In genomic region chr16:28492511-28492910, GRCh38 we compare ENCODE assay signal across 8 cellular contexts. TPM values are rescaled to one million over a fixed set of nuclear protein-coding genes. Genes with fewer than 3 reads are reported as not detected.
A peak's percentile ranks its signal among the peaks of the same experiment; 100 is the strongest.
DNase-seq lines count a peak whose midpoint lies in the region; ATAC-seq and TF ChIP-seq lines count a peak whose summit lies in the region.

No MANE protein-coding gene starts in this region.

- H3K36me3 ChIP-seq in SJSA1 (peaks cover 3% of the 10 kb centered on the region), esophagus squamous epithelium (peaks cover 0 to 26% (median 9%) of the 10 kb centered on the region in 3 donors), psoas muscle (ENCODE audit: insufficient read depth in 1 of 2, low read depth in 1 of 2) (peaks cover 0 to 26% of the 10 kb centered on the region in 2 donors), mucosa of descending colon (ENCODE audit: low read depth) (peaks cover 4% of the 10 kb centered on the region)

- H3K4me3 ChIP-seq in GM12864 (ENCODE audit: low read depth, low read length), result peak overlapping the region; percentile 89; the same call in 1 of the 2 replicates
- H3K4me3 ChIP-seq in SJSA1, result peak overlapping the region; percentile 67
- H3K4me3 ChIP-seq in esophagus squamous epithelium, result peak overlapping the region in 3 of 4 donors; percentile 86 to 100 (median 98)
- peak overlapping the region; percentile 100 for H3K4me3 ChIP-seq in psoas muscle
- no peak overlapping the region for H3K4me3 ChIP-seq in mucosa of descending colon

- TF ChIP-seq CTCF in GM12864 (IDR thresholded peaks at IDR 0.05; ENCODE audit: low read depth, low read length, missing control alignments) (no peak), esophagus squamous epithelium (IDR thresholded peaks at IDR 0.05) (no peak), psoas muscle (IDR thresholded peaks at IDR 0.05) (no peak), mucosa of descending colon (IDR thresholded peaks at IDR 0.05) (no peak)

- intact Hi-C loops in esophagus squamous epithelium (cut with DNase I) (no loop called here), psoas muscle (cut with DNase I) (loop anchor here (5.0 kb wide), 2 partner anchors 45 to 125 kb away; partner anchors contain the start of gene NUPR1 (in 1 of the 2)), mucosa of descending colon (cut with DNase I, micrococcal nuclease) (no loop called here)

- H3K27ac ChIP-seq in SJSA1, result peak overlapping the region; percentile 92
- H3K27ac ChIP-seq in esophagus squamous epithelium, result peak overlapping the region; percentile 88 to 98 (median 97)
- H3K27ac ChIP-seq in psoas muscle, result peak overlapping the region; percentile 98

- no peaks in the 10 kb centered on the region; the same call in 1 of the 2 replicates for H3K9me3 ChIP-seq in SJSA1 (replicated peaks)
- H3K9me3 ChIP-seq in esophagus squamous epithelium, result no peaks in the 10 kb centered on the region
- no peaks in the 10 kb centered on the region for H3K9me3 ChIP-seq in psoas muscle
- H3K9me3 ChIP-seq in mucosa of descending colon, result no peaks in the 10 kb centered on the region

- H3K4me1 ChIP-seq in SJSA1 (replicated peaks), result peaks cover 14% of the 10 kb centered on the region; the same call in 1 of the 2 replicates
- H3K4me1 ChIP-seq in esophagus squamous epithelium, result peaks cover 0 to 49% (median 16%) of the 10 kb centered on the region in 3 donors
- no peaks in the 10 kb centered on the region for H3K4me1 ChIP-seq in psoas muscle
- peaks cover 31% of the 10 kb centered on the region for H3K4me1 ChIP-seq in mucosa of descending colon (ENCODE audit: low read depth)

- no peaks in the 10 kb centered on the region for H3K27me3 ChIP-seq in SJSA1 (replicated peaks)
- H3K27me3 ChIP-seq in esophagus squamous epithelium, result no peaks in the 10 kb centered on the region
- no peaks in the 10 kb centered on the region for H3K27me3 ChIP-seq in psoas muscle (ENCODE audit: insufficient read depth in 3 of 3, low read length in 2 of 3)

- 47 to 48% methylated on average over 4 of the region's 4 CpGs for WGBS in esophagus squamous epithelium, 2 donors
- 52 to 60% (median 52%) methylated on average over 4 of the region's 4 CpGs for WGBS in psoas muscle, 3 donors

- no peak for TF ChIP-seq POLR2A in esophagus squamous epithelium (IDR thresholded peaks at IDR 0.05)

- DNase-seq in GM12864 (ENCODE audit: low read depth) (no peak), SJSA1 (ENCODE audit: low read depth in 1 of 2, low spot score in 2 of 2) (no peak), esophagus squamous epithelium (lab: John Stamatoyannopoulos, UW) (no peak), psoas muscle (no peak), SIG-M5 treated with dmso at 0.1 percent for 504 hours (lab: John Stamatoyannopoulos, UW; ENCODE audit: unreplicated experiment) (no peak), mucosa of descending colon (no peak), NCI-H774 (lab: John Stamatoyannopoulos, UW) (no peak)

- no peak for ATAC-seq in psoas muscle
- no peak for ATAC-seq in mucosa of descending colon
- no peak for ATAC-seq in HG02763 (IDR thresholded peaks at IDR 0.05; ENCODE audit: unreplicated experiment)

RNA-seq across cellular contexts. Expression of gene CLN3, which starts 0.6 kb away (rescaled TPM):
- 4.7 and 6.9 TPM in 2 replicates for total RNA-seq in SJSA1 (2014; rRNA removed; shearing (Covaris generic))
- total RNA-seq in esophagus squamous epithelium, result 10 to 100 TPM; 12.2 to 40.2 (median 19.0) TPM
- total RNA-seq in psoas muscle, result 10 to 100 TPM; 10.8 to 15.3 (median 14.0) TPM
- polyA plus RNA-seq in psoas muscle, result 10 to 100 TPM; 15.4 to 29.3 (median 18.3) TPM
- total RNA-seq in mucosa of descending colon, result 100 to 1,000 TPM in 2 of 3 donors, 10 to 100 TPM in 1; 73.4 to 125 (median 101) TPM

RNA-seq across cellular contexts. Expression of gene APOBR, which starts 1.9 kb away (rescaled TPM):
- total RNA-seq in SJSA1 (2014; rRNA removed; shearing (Covaris generic)), result not detected in 2 replicates
- total RNA-seq in esophagus squamous epithelium, result 1 to 10 TPM in 2 of 4 donors, under 1 TPM in 2; 0.49 to 2.1 (median 0.98) TPM
- total RNA-seq in psoas muscle, result under 1 TPM; 0.34 to 0.59 (median 0.36) TPM
- under 1 TPM; 0.14 to 0.47 (median 0.26) TPM for polyA plus RNA-seq in psoas muscle
- total RNA-seq in mucosa of descending colon, result 10 to 100 TPM; 28.8 to 65.4 (median 57.2) TPM

RNA-seq across cellular contexts. Expression of gene IL27, which starts 14.1 kb away (rescaled TPM):
- not detected in 2 replicates for total RNA-seq in SJSA1 (2014; rRNA removed; shearing (Covaris generic))
- total RNA-seq in esophagus squamous epithelium, result not detected
- total RNA-seq in psoas muscle, result not detected
- under 1 TPM in 1 of 3 donors, not detected in 2; 0.10 TPM for polyA plus RNA-seq in psoas muscle
- not detected for total RNA-seq in mucosa of descending colon

RNA-seq across cellular contexts. Expression of gene NPIPB7, which starts 20.4 kb away (rescaled TPM):
- not detected in 2 replicates for total RNA-seq in SJSA1 (2014; rRNA removed; shearing (Covaris generic))
- total RNA-seq in esophagus squamous epithelium, result not detected
- under 1 TPM in 1 of 4 donors, not detected in 3; 0.20 TPM for total RNA-seq in psoas muscle
- under 1 TPM in 1 of 3 donors, not detected in 2; 0.04 TPM for polyA plus RNA-seq in psoas muscle
- total RNA-seq in mucosa of descending colon, result under 1 TPM; 0.24 to 0.32 (median 0.32) TPM

RNA-seq across cellular contexts. Expression of gene NUPR1, which starts 46.3 kb away (rescaled TPM):
- total RNA-seq in SJSA1 (2014; rRNA removed; shearing (Covaris generic)), result 0.16 and 0.92 TPM in 2 replicates
- total RNA-seq in esophagus squamous epithelium (10 to 100 TPM in 3 of 4 donors, 1 to 10 TPM in 1; 5.2 to 21.4 (median 15.0) TPM), psoas muscle (100 to 1,000 TPM in 1 of 4 donors, 10 to 100 TPM in 3; 23.7 to 139 (median 34.9) TPM), mucosa of descending colon (100 to 1,000 TPM in 2 of 3 donors, 10 to 100 TPM in 1; 51.7 to 145 (median 129) TPM)
- 100 to 1,000 TPM in 1 of 3 donors, 10 to 100 TPM in 2; 40.9 to 141 (median 63.2) TPM for polyA plus RNA-seq in psoas muscle

Comparison
In these comparisons a context has a peak if more than half of its experiments do, and no peak if none do; other contexts are left out.
1. RNA of gene APOBR, which starts 1.9 kb away (total RNA-seq): 28.8 to 65.4 TPM in mucosa of descending colon; 0.49 to 2.1 TPM in esophagus squamous epithelium, 0.34 to 0.59 TPM in psoas muscle and not detected in SJSA1; every median in the first group is over 4 times any median in the second.
2. intact Hi-C loops: an anchor here in psoas muscle (5.0 kb wide); none called in esophagus squamous epithelium and mucosa of descending colon.
3. Peak in every context shown above with its lines, with median percentiles within 50 percentile points of each other: H3K27ac ChIP-seq.